In the genomic region with DNA sequence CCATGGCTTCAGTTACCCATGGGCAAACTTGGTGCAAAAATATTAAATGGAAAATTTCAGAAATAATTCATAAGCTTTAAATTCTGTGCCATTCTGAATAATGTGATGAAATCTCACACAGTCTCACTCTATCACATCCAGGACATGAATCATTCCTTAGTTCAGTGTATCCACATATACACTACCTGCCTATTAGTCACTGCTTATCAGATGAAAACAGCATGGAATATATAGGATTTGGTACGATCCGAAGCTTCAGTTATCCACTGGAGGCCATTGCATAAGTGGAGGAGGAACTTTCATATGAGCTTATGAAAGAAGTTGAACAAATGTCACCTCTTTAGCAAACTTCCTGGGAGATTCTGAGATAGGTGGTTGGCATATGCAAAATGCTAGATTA, we compare ENCODE assay signal across 1 cellular context.
TF ChIP-seq lines count a peak whose summit lies in the region.

No MANE protein-coding gene starts in this region.

TF ChIP-seq in HEK293, 187 proteins besides CTCF, POLR2A, EP300 and RAD21:
- TF ChIP-seq, protein P1, sequence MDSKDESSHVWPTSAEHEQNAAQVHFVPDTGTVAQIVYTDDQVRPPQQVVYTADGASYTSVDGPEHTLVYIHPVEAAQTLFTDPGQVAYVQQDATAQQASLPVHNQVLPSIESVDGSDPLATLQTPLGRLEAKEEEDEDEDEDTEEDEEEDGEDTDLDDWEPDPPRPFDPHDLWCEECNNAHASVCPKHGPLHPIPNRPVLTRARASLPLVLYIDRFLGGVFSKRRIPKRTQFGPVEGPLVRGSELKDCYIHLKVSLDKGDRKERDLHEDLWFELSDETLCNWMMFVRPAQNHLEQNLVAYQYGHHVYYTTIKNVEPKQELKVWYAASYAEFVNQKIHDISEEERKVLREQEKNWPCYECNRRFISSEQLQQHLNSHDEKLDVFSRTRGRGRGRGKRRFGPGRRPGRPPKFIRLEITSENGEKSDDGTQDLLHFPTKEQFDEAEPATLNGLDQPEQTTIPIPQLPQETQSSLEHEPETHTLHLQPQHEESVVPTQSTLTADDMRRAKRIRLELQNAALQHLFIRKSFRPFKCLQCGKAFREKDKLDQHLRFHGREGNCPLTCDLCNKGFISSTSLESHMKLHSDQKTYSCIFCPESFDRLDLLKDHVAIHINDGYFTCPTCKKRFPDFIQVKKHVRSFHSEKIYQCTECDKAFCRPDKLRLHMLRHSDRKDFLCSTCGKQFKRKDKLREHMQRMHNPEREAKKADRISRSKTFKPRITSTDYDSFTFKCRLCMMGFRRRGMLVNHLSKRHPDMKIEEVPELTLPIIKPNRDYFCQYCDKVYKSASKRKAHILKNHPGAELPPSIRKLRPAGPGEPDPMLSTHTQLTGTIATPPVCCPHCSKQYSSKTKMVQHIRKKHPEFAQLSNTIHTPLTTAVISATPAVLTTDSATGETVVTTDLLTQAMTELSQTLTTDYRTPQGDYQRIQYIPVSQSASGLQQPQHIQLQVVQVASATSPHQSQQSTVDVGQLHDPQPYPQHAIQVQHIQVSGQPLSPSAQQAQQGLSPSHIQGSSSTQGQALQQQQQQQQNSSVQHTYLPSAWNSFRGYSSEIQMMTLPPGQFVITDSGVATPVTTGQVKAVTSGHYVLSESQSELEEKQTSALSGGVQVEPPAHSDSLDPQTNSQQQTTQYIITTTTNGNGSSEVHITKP (tag by site-specific recombination; IDR thresholded peaks at IDR 0.05): peak; percentile 69
- TF ChIP-seq ZSCAN16 (tag by site-specific recombination; IDR thresholded peaks at IDR 0.05): no peak
TF ChIP-seq in HEK293: peak in this region for 1.
